8 cellular contexts compared by ENCODE assay signal in genomic region chr13:113947321-113948033, GRCh38. TPM values are rescaled to one million over a fixed set of nuclear protein-coding genes. Genes with fewer than 3 reads are reported as not detected.
DNase-seq lines count a peak whose midpoint lies in the region; ATAC-seq, FAIRE-seq and TF ChIP-seq lines count a peak whose summit lies in the region.

No MANE protein-coding gene starts in this region.

- TF ChIP-seq POLR2A in GM12892 (IDR thresholded peaks at IDR 0.05; ENCODE audit: low read depth, low read length): no peak

- no peaks in the 10 kb centered on the region for H3K27me3 ChIP-seq in RWPE2 (ENCODE audit: insufficient read depth, poor library complexity, severe bottlenecking)

- TF ChIP-seq CTCF in RWPE2 (IDR thresholded peaks at IDR 0.05; ENCODE audit: poor library complexity, severe bottlenecking): peak; percentile 94

- no peaks in the 10 kb centered on the region for H3K9me3 ChIP-seq in RWPE2 (ENCODE audit: severe bottlenecking)

- no peaks in the 10 kb centered on the region for H3K36me3 ChIP-seq in RWPE2 (ENCODE audit: low read depth)

- ATAC-seq in RWPE2 (ENCODE audit: low read depth): peak; percentile 59
- ATAC-seq in HG02884 (IDR thresholded peaks at IDR 0.05; ENCODE audit: unreplicated experiment): no peak

- FAIRE-seq in frontal cortex (lab: Jason Lieb, UNC) (no peak), GM12892 (lab: Jason Lieb, UNC) (no peak)

- in situ Hi-C loops in G401 (cut with HindIII; ENCODE audit: low sequenced_read_pairs): no loop called here

- no peak overlapping the region for H3K4me3 ChIP-seq in RWPE2 (ENCODE audit: severe bottlenecking)

- no peak overlapping the region for H3K27ac ChIP-seq in RWPE2 (ENCODE audit: poor library complexity, severe bottlenecking)

- no peaks in the 10 kb centered on the region for H3K4me1 ChIP-seq in RWPE2 (ENCODE audit: insufficient read depth, poor library complexity, severe bottlenecking)

- DNase-seq in G401 (ENCODE audit: low spot score) (peak; percentile 19), RWPE2 (ENCODE audit: low spot score) (peak; percentile 66), frontal cortex (ENCODE audit: low spot score in 2 of 2) (peak; percentile 75 to 82), putamen (ENCODE audit: low spot score) (peak; percentile 31), GM12892 (ENCODE audit: insufficient read length) (no peak), NCI-H2107 treated with DMSO at 0.1 percent for 48 hours (lab: John Stamatoyannopoulos, UW; ENCODE audit: unreplicated experiment) (no peak)
- DNase-seq in stimulated activated CD4-positive, alpha-beta T cell treated with anti-CD3 and anti-CD28 coated beads, Interleukin-2, amount 100 ng/mL, for 24 hours: no peak

RNA-seq across cellular contexts. Expression of gene C13orf46, which starts 26.4 kb away (rescaled TPM):
- not detected in 2 replicates for total RNA-seq in G401 (2014; rRNA removed; shearing (Covaris generic))
- under 0.01 TPM for total RNA-seq in frontal cortex
- 0.08 TPM for polyA plus RNA-seq in GM12892 (2012; ENCODE audit: missing spikeins)

Comparison
In these comparisons a context has a peak if more than half of its experiments do, and no peak if none do; other contexts are left out.
1. DNase-seq: peak in G401 (single experiment), RWPE2 (single experiment), frontal cortex (2 of 2) and putamen (single experiment); none in stimulated activated CD4-positive, alpha-beta T cell treated with anti-CD3 and anti-CD28 coated beads, Interleukin-2, amount 100 ng/mL, for 24 hours (0 of 2), GM12892 (single experiment) and NCI-H2107 treated with DMSO at 0.1 percent for 48 hours (single experiment).